3 cellular contexts compared by ENCODE assay signal in genomic region chr1:91853397-91853796, GRCh38.
TF ChIP-seq lines count a peak whose summit lies in the region.

No MANE protein-coding gene starts in this region.

TF ChIP-seq in HepG2, 621 proteins besides CTCF, POLR2A, EP300 and RAD21:
- TF ChIP-seq ERF (CRISPR knock-in tag; IDR thresholded peaks at IDR 0.05) (no peak), RBM22 (optimal IDR thresholded peaks at IDR 0.05; ENCODE audit: low read length) (peak; percentile 6)

TF ChIP-seq in HEK293, 187 proteins besides CTCF, POLR2A, EP300 and RAD21:
- TF ChIP-seq ZNF501 (tag by site-specific recombination; IDR thresholded peaks at IDR 0.05), result no peak
- TF ChIP-seq ZNF146 (tag by site-specific recombination; IDR thresholded peaks at IDR 0.05), result peak; percentile 90
- TF ChIP-seq ZNF580 (tag by site-specific recombination; IDR thresholded peaks at IDR 0.05), result peak; percentile 72

TF ChIP-seq in K562, 482 proteins besides CTCF, POLR2A, EP300 and RAD21:
- TF ChIP-seq RBM25 (IDR thresholded peaks at IDR 0.05; ENCODE audit: low read depth, low read length, severe bottlenecking), result peak; percentile 54
- TF ChIP-seq ZNF146 (CRISPR knock-in tag; IDR thresholded peaks at IDR 0.05; ENCODE audit: unreplicated experiment), result peak; percentile 91
- TF ChIP-seq ZNF197 (CRISPR knock-in tag; IDR thresholded peaks at IDR 0.05; ENCODE audit: low read depth), result no peak
- TF ChIP-seq UBTF (IDR thresholded peaks at IDR 0.05; ENCODE audit: borderline replicate concordance in 1 of 2, low read depth in 2 of 2, low read length in 2 of 2), result no peak
